In the genomic region with DNA sequence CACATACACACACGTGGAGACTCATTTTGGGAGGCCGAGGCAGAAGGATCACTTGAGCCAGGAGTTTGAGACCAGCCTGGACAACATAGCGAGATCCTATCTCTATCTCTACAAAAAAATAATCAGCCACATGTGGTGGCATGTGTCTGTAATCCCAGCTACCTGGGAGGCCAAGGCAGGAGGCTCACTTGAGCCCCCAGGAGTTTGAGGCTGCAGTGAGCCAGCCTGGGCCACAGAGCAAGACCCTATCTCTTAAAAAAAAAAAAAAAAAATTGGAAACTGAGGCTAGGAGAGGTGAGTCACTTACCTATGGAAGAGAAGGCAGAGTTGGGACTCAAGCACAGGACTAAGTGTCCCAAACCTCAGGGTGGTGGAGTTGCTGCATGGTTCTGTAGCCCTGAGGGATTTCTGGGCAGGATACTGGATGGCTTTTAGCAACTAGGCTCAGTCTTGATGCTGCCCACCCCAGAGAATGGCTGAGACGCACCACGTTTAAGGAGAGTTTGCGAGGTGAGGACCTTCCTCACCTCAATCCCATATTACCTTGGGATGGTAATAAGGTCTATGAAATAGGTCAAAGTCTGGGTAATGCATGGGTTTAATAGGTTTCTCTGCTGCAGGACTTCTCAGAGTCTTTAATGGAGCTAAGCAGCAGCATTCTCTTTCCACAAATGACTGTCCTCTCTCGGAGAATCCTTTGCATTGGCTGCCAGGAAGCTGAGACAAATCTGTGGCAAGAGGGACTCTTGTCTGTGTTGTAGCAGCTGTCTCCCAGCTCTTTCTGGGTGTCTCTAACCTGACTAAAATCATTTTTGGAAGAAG, we compare ENCODE assay signal across 17 cellular contexts. TPM values are rescaled to one million over a fixed set of nuclear protein-coding genes. Genes with fewer than 3 reads are reported as not detected.
DNase-seq lines count a peak whose midpoint lies in the region; TF ChIP-seq lines count a peak whose summit lies in the region.
"Had no signal": no experiment of that assay in that cellular context is flagged by ENCODE, and none has a peak within 500 bp of the region (broad histone marks: within the 10 kb centered on the region; RNA-seq: fewer than 3 reads in every experiment).

No MANE protein-coding gene starts in this region.

- H3K27me3 Mint-ChIP-seq in activated CD4-positive, alpha-beta T cell treated with anti-CD3 and anti-CD28 coated beads, Interleukin-2, amount 10 ng/mL, durations not matched to agents 24 days and 14 days, result no peaks in the 10 kb centered on the region
- H3K27me3 Mint-ChIP-seq in IgD-negative memory B cell, result no peaks in the 10 kb centered on the region
- H3K27me3 Mint-ChIP-seq: stimulated activated naive CD8-positive, alpha-beta T cell treated with anti-CD3 and anti-CD28 coated beads, Interleukin-15, Interleukin-2, amounts not matched to agents 100 ng/mL and 50 ng/mL, for 24 hours had no signal

- no peak overlapping the region for H3K4me3 ChIP-seq in effector memory CD4-positive, alpha-beta T cell (ENCODE audit: insufficient read depth, low read depth, low read length, poor library complexity, severe bottlenecking)
- no peak overlapping the region for H3K4me3 ChIP-seq in sigmoid colon
- H3K4me3 ChIP-seq: neural progenitor cell had no signal

- no peak overlapping the region for H3K4me3 Mint-ChIP-seq in activated CD4-positive, alpha-beta T cell treated with anti-CD3 and anti-CD28 coated beads, Interleukin-2, amount 10 ng/mL, durations not matched to agents 24 days and 14 days
- no peak overlapping the region for H3K4me3 Mint-ChIP-seq in IgD-negative memory B cell
- H3K4me3 Mint-ChIP-seq: neural progenitor cell; stimulated activated naive CD8-positive, alpha-beta T cell treated with anti-CD3 and anti-CD28 coated beads, Interleukin-15, Interleukin-2, amounts not matched to agents 100 ng/mL and 50 ng/mL, for 24 hours had no signal

- H3K36me3 Mint-ChIP-seq in activated CD4-positive, alpha-beta T cell treated with anti-CD3 and anti-CD28 coated beads, Interleukin-2, amount 10 ng/mL, durations not matched to agents 24 days and 14 days (ENCODE audit: low read depth), result peaks cover 38% of the 10 kb centered on the region
- peaks cover 2% of the 10 kb centered on the region for H3K36me3 Mint-ChIP-seq in IgD-negative memory B cell

- H3K9me3 Mint-ChIP-seq in activated CD4-positive, alpha-beta T cell treated with anti-CD3 and anti-CD28 coated beads, Interleukin-2, amount 10 ng/mL, durations not matched to agents 24 days and 14 days, result no peaks in the 10 kb centered on the region
- no peaks in the 10 kb centered on the region for H3K9me3 Mint-ChIP-seq in IgD-negative memory B cell
- H3K9me3 Mint-ChIP-seq: neural progenitor cell; stimulated activated naive CD8-positive, alpha-beta T cell treated with anti-CD3 and anti-CD28 coated beads, Interleukin-15, Interleukin-2, amounts not matched to agents 100 ng/mL and 50 ng/mL, for 24 hours had no signal

- no peaks in the 10 kb centered on the region for H3K27me3 ChIP-seq in effector memory CD4-positive, alpha-beta T cell (replicated peaks; ENCODE audit: control insufficient read depth, insufficient read depth, low read length, poor library complexity, severe bottlenecking)
- no peaks in the 10 kb centered on the region for H3K27me3 ChIP-seq in sigmoid colon
- H3K27me3 ChIP-seq: neural progenitor cell had no signal

- DNase-seq in activated CD4-positive, alpha-beta T cell treated with anti-CD3 and anti-CD28 coated beads, Interleukin-2, amount 10 ng/mL, durations not matched to agents 24 days and 14 days, result no peak
- DNase-seq in activated CD4-positive, alpha-beta T cell treated with anti-CD3 and anti-CD28 coated beads, Interleukin-2, amount 50 U/mL, for 1 hour, result no peak
- DNase-seq in effector memory CD4-positive, alpha-beta T cell, result no peak
- peak; percentile 17 for DNase-seq in sigmoid colon
- no peak for DNase-seq in NCI-H2107 (lab: John Stamatoyannopoulos, UW)
- no peak for DNase-seq in AG08395 (ENCODE audit: low spot score)
- DNase-seq in GM10248 (ENCODE audit: extremely low spot score), result no peak
- DNase-seq: activated CD4-positive, alpha-beta T cell treated with anti-CD3 and anti-CD28 coated beads, Interleukin-2, amount 50 U/mL, for 48 hours; activated naive CD4-positive, alpha-beta T cell; central memory CD4-positive, alpha-beta T cell; NCI-H1694 treated with DMSO at 0.1 percent for 48 hours; NCI-H526; T-helper 9 cell had no signal

- TF ChIP-seq CTCF in sigmoid colon (IDR thresholded peaks at IDR 0.05) (no peak), GM10248 (IDR thresholded peaks at IDR 0.05; ENCODE audit: control extremely low read depth, extremely low read depth, low read depth, missing control alignments) (no peak)

- H3K27ac Mint-ChIP-seq in activated CD4-positive, alpha-beta T cell treated with anti-CD3 and anti-CD28 coated beads, Interleukin-2, amount 10 ng/mL, durations not matched to agents 24 days and 14 days, result peak overlapping the region; percentile 11
- H3K27ac Mint-ChIP-seq in IgD-negative memory B cell, result peak overlapping the region; percentile 67 to 96 (median 94)
- H3K27ac Mint-ChIP-seq: neural progenitor cell; stimulated activated naive CD8-positive, alpha-beta T cell treated with anti-CD3 and anti-CD28 coated beads, Interleukin-15, Interleukin-2, amounts not matched to agents 100 ng/mL and 50 ng/mL, for 24 hours had no signal

- 81 to 88% methylated on average over 7 of the region's 7 CpGs for WGBS in sigmoid colon, 2 donors

- H3K9me3 ChIP-seq in effector memory CD4-positive, alpha-beta T cell (ENCODE audit: control insufficient read depth, low read length), result no peaks in the 10 kb centered on the region
- no peaks in the 10 kb centered on the region for H3K9me3 ChIP-seq in sigmoid colon

- intact Hi-C loops in activated CD4-positive, alpha-beta T cell treated with anti-CD3 and anti-CD28 coated beads, Interleukin-2, amount 10 ng/mL, durations not matched to agents 24 days and 14 days (cut with micrococcal nuclease), result no loop called here
- intact Hi-C loops in sigmoid colon (cut with DNase I), result no loop called here

- H3K4me1 Mint-ChIP-seq in activated CD4-positive, alpha-beta T cell treated with anti-CD3 and anti-CD28 coated beads, Interleukin-2, amount 10 ng/mL, durations not matched to agents 24 days and 14 days, result peaks cover 81% of the 10 kb centered on the region
- H3K4me1 Mint-ChIP-seq in IgD-negative memory B cell, result peaks cover 39 to 68% (median 62%) of the 10 kb centered on the region in 3 donors

- CTCF ChIA-PET in GM10248 (lab: Yijun Ruan, JAX), result interaction anchor here (0.8 to 44.4 kb wide), 5 partner anchors 10 to 37 kb away, joined by 3 to 1216 read pairs (median 9); a partner anchor contains a TSS

- no peak for TF ChIP-seq EP300 in sigmoid colon (IDR thresholded peaks at IDR 0.05)

- peak overlapping the region; percentile 78 for H3K27ac ChIP-seq in effector memory CD4-positive, alpha-beta T cell (ENCODE audit: insufficient read depth, low read length, poor library complexity, severe bottlenecking)
- H3K27ac ChIP-seq in sigmoid colon, result peak overlapping the region in 2 of 4 donors; percentile 36 to 45
- H3K27ac ChIP-seq: HL-60, neural progenitor cell had no signal

- POLR2A ChIA-PET in GM10248 (lab: Yijun Ruan, JAX), result interaction anchor here (0.6 to 0.7 kb wide), 2 partner anchors 38 to 1317 kb away, joined by 4 to 5 read pairs; a partner anchor contains a TSS

- peaks cover 7% of the 10 kb centered on the region for H3K36me3 ChIP-seq in effector memory CD4-positive, alpha-beta T cell (ENCODE audit: control insufficient read depth, insufficient read depth, low read length)
- H3K36me3 ChIP-seq in sigmoid colon, result peaks cover 0 to 27% (median 11%) of the 10 kb centered on the region in 4 donors
- H3K36me3 ChIP-seq: neural progenitor cell had no signal

- peaks cover 89% of the 10 kb centered on the region for H3K4me1 ChIP-seq in effector memory CD4-positive, alpha-beta T cell (ENCODE audit: control insufficient read depth, insufficient read depth, low read length, poor library complexity, severe bottlenecking)
- H3K4me1 ChIP-seq in sigmoid colon, result peaks cover 0 to 52% (median 38%) of the 10 kb centered on the region in 4 donors
- H3K4me1 ChIP-seq: neural progenitor cell had no signal

- TF ChIP-seq POLR2A in sigmoid colon (IDR thresholded peaks at IDR 0.05), result no peak

RNA-seq across cellular contexts. Expression of a gene that starts 35.6 kb away (rescaled TPM):
- total RNA-seq in activated CD4-positive, alpha-beta T cell treated with anti-CD3 and anti-CD28 coated beads, Interleukin-2, amount 10 ng/mL, durations not matched to agents 24 days and 14 days, result 43.4 and 44.1 TPM in 2 replicates
- polyA plus RNA-seq in IgD-negative memory B cell (10.3 TPM), sigmoid colon (10 to 100 TPM; 10.4 to 14.1 (median 12.0) TPM)
- total RNA-seq in sigmoid colon, result 10 to 100 TPM; 13.2 to 32.5 (median 14.9) TPM
